In the genomic region with DNA sequence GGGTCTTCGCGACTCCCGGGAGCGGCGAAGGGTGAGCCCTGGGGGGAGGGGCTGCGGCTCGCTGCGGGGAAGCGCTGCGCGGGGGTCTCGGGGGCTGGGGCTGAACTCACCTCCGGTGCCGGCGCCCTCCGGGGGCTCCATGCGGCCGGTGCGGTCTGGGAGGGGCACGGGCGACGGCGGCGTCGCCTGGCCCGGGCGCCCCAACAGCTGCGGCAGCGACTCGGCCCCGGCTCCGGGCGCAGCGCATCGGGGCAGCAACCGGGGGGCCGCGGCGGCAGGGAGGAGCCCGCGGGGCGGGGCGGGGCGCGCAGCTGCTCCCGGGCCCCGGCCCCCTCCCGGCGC, we compare ENCODE assay signal across 8 cellular contexts. TPM values are rescaled to one million over a fixed set of nuclear protein-coding genes. Genes with fewer than 3 reads are reported as not detected.
A peak's percentile ranks its signal among the peaks of the same experiment; 100 is the strongest.
DNase-seq lines count a peak whose midpoint lies in the region; ATAC-seq and TF ChIP-seq lines count a peak whose summit lies in the region.

A gene with protein sequence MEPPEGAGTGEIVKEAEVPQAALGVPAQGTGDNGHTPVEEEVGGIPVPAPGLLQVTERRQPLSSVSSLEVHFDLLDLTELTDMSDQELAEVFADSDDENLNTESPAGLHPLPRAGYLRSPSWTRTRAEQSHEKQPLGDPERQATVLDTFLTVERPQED (minus strand): TSS at position 256 of the 342 bp plus-strand sequence. CDS start 115 bp downstream, at position 141.

- H3K4me1 Mint-ChIP-seq in activated T-cell treated with anti-CD3 and anti-CD28 coated beads, Interleukin-2, amount 50 U/mL, for 72 hours (ENCODE audit: low read depth): peaks cover 13% of the 10 kb centered on the region

- peaks cover 7% of the 10 kb centered on the region for H3K27me3 Mint-ChIP-seq in activated T-cell treated with anti-CD3 and anti-CD28 coated beads, Interleukin-2, amount 50 U/mL, for 72 hours (ENCODE audit: low read depth)

- peak within 1 kb of the TSS; percentile 57 for H3K27ac Mint-ChIP-seq in activated T-cell treated with anti-CD3 and anti-CD28 coated beads, Interleukin-2, amount 50 U/mL, for 72 hours

- TF ChIP-seq EP300 in tibial nerve (IDR thresholded peaks at IDR 0.05): no peak

- WGBS in lung, 2 donors: 1% methylated on average over 20 to 49 of the region's 49 CpGs
- WGBS in tibial nerve, 2 donors: 1% methylated on average over 37 of the region's 49 CpGs; no CpG with 5 or more reads in 1 of the 2 donors

- H3K4me1 ChIP-seq in lung (ENCODE audit: control insufficient read depth in 2 of 2, insufficient read depth in 2 of 2, low read length in 2 of 2) (peaks cover 4 to 10% of the 10 kb centered on the region in 2 donors), tibial nerve (peaks cover 0 to 49% (median 16%) of the 10 kb centered on the region in 4 donors)

- DNase-seq in activated T-cell treated with anti-CD3 and anti-CD28 coated beads, Interleukin-2, amount 50 U/mL, for 72 hours: no peak
- DNase-seq in activated T-cell treated with anti-CD3 and anti-CD28 coated beads for 4 hours (no peak), brain microvascular endothelial cell (no peak), lung (ENCODE audit: low spot score) (no peak), tibial nerve (ENCODE audit: low spot score in 2 of 2) (no peak), GM03348 (ENCODE audit: low spot score) (no peak), NCI-H2196 treated with DMSO at 0.1 percent for 48 hours (lab: John Stamatoyannopoulos, UW; ENCODE audit: unreplicated experiment) (no peak)

- peak within 1 kb of the TSS; percentile 76 to 88 for H3K4me3 Mint-ChIP-seq in activated T-cell treated with anti-CD3 and anti-CD28 coated beads, Interleukin-2, amount 50 U/mL, for 72 hours

- in situ Hi-C loops in brain microvascular endothelial cell (cut with HindIII; ENCODE audit: low pct_ligation_motif_present, low sequenced_read_pairs): no loop called here

- no peaks in the 10 kb centered on the region for H3K27me3 ChIP-seq in brain microvascular endothelial cell (replicated peaks)
- H3K27me3 ChIP-seq in lung (ENCODE audit: control insufficient read depth, insufficient read depth): no peaks in the 10 kb centered on the region
- H3K27me3 ChIP-seq in tibial nerve: no peaks in the 10 kb centered on the region

- H3K36me3 ChIP-seq in brain microvascular endothelial cell (replicated peaks) (no peaks in the 10 kb centered on the region), lung (ENCODE audit: control insufficient read depth in 2 of 2, insufficient read depth in 2 of 2, low read length in 2 of 2) (no peaks in the 10 kb centered on the region), tibial nerve (no peaks in the 10 kb centered on the region)

- H3K4me3 ChIP-seq in brain microvascular endothelial cell (ENCODE audit: low read depth, low read length) (peak within 1 kb of the TSS; percentile 51), lung (peak within 1 kb of the TSS; percentile 36), tibial nerve (peak within 1 kb of the TSS; percentile 45 to 68 (median 54))

- TF ChIP-seq CTCF in brain microvascular endothelial cell (IDR thresholded peaks at IDR 0.05; ENCODE audit: low read depth, low read length, missing control alignments): no peak
- TF ChIP-seq CTCF in lung (IDR thresholded peaks at IDR 0.05; ENCODE audit: control extremely low read depth, extremely low read depth): no peak
- no peak for TF ChIP-seq CTCF in tibial nerve (IDR thresholded peaks at IDR 0.05)

- H3K36me3 Mint-ChIP-seq in activated T-cell treated with anti-CD3 and anti-CD28 coated beads, Interleukin-2, amount 50 U/mL, for 72 hours (ENCODE audit: insufficient read depth in 2 of 2): peaks cover 0 to 5% of the 10 kb centered on the region in 2 donors

- no peak for TF ChIP-seq POLR2A in tibial nerve (IDR thresholded peaks at IDR 0.05)

- H3K9me3 ChIP-seq in lung (ENCODE audit: control insufficient read depth in 2 of 2, insufficient read depth in 1 of 2, low read length in 1 of 2) (no peaks in the 10 kb centered on the region), tibial nerve (no peaks in the 10 kb centered on the region)

- peaks cover 0 to 2% of the 10 kb centered on the region in 2 donors for H3K9me3 Mint-ChIP-seq in activated T-cell treated with anti-CD3 and anti-CD28 coated beads, Interleukin-2, amount 50 U/mL, for 72 hours

- no peak for ATAC-seq in activated T-cell treated with anti-CD3 and anti-CD28 coated beads, Interleukin-2, amount 50 U/mL, for 72 hours (replicated peaks in 1 of 2)
- ATAC-seq in lung (ENCODE audit: insufficient read depth, low FRiP score) (no peak), HG03565 (IDR thresholded peaks at IDR 0.05; ENCODE audit: unreplicated experiment) (no peak)

- H3K27ac ChIP-seq in brain microvascular endothelial cell (peak within 1 kb of the TSS; percentile 28), lung (ENCODE audit: low read depth in 1 of 2, low read length in 1 of 2) (peak within 1 kb of the TSS in 1 of 2 donors; percentile 55), tibial nerve (peak within 1 kb of the TSS in 3 of 4 donors; percentile 37 to 73 (median 37))

RNA-seq across cellular contexts. Expression of the gene that starts here (rescaled TPM):
- total RNA-seq in activated T-cell treated with anti-CD3 and anti-CD28 coated beads, Interleukin-2, amount 50 U/mL, for 72 hours: 1 to 10 TPM in 1 of 2 donors, under 1 TPM in 1; 0.70 to 1.4 TPM
- total RNA-seq in lung (1 to 10 TPM; 2.5 to 5.5 TPM), tibial nerve (1 to 10 TPM in 3 of 4 donors, under 1 TPM in 1; 0.42 to 2.6 (median 1.3) TPM)
- polyA plus RNA-seq in lung: 1 to 10 TPM; 3.6 to 5.8 TPM
